ENCODE assay signal across 24 cellular contexts in the genomic region with DNA sequence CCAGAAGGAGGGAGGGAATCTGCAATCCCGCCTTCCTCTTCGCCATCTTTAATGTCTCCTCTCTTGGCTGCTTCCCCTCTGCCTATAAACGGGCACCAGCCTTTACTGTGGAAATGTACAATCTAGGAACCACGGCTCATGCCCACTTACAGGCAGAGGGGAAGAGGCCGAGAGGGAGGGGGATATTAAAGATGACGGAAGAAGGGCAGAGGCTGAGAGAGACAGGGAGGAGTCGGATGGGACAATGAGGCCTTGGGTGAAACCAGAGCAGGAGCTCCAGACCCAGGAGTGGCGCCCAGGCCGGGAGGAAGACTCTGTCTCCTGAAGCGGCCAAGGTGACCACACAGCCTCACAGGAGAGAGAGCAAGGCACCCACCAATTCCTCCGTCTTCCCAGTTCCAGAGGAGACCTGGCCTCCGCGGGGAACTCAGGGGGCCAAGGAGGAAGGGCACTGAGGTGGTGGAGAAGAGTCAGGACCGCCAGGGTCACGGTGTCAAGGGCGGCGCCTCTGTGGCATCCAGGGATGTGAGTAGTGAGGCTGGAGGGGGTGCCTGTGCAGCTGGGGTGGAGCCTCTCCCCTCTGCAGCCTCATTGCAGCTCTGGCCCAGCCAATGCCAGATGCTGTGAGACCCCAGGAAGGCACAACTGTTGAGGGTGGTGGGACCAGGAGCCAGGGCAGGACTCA.
"Had no signal": no experiment of that assay in that cellular context is flagged by ENCODE, and none has a peak within 500 bp of the region (broad histone marks: within the 10 kb centered on the region; RNA-seq: fewer than 3 reads in every experiment).

No MANE protein-coding gene starts in this region.

- ATAC-seq: foreskin keratinocyte; gastroesophageal sphincter; heart left ventricle; left colon; naive thymus-derived CD4-positive, alpha-beta T cell; right lobe of liver; stimulated activated effector memory CD8-positive, alpha-beta T cell treated with anti-CD3 and anti-CD28 coated beads, Interleukin-12 subunit alpha, Interleukin-12 subunit beta, amount 100 ng/mL, for 72 hours had no signal

- H3K4me3 ChIP-seq: coronary artery, esophagus muscularis mucosa, gastroesophageal sphincter, heart left ventricle, hepatocyte, neural progenitor cell, ovary, right lobe of liver, smooth muscle cell, stomach, thyroid gland had no signal

- H3K4me1 ChIP-seq: esophagus muscularis mucosa, foreskin keratinocyte, gastroesophageal sphincter, heart left ventricle, right lobe of liver, stomach, thyroid gland had no signal

- H3K36me3 ChIP-seq: esophagus muscularis mucosa, gastroesophageal sphincter, heart left ventricle, neural progenitor cell, ovary, right lobe of liver, stomach, thyroid gland had no signal

- DNase-seq: dermis blood vessel endothelial cell; effector memory CD4-positive, alpha-beta T cell; foreskin keratinocyte; left colon; mesenchymal stem cell; midbrain; naive thymus-derived CD4-positive, alpha-beta T cell; nucleus accumbens; ovary; retina; stimulated activated CD4-positive, alpha-beta T cell treated with anti-CD3 and anti-CD28 coated beads, Interleukin-2, amount 100 ng/mL, for 24 hours; stimulated activated CD4-positive, alpha-beta T cell treated with anti-CD3 and anti-CD28 coated beads, Interleukin-4, amount 100 ng/mL, for 24 hours; stimulated activated naive CD4-positive, alpha-beta T cell treated with Interleukin-2 at 50 U/mL for 16 hours; stomach; thyroid gland had no signal

- H3K27ac ChIP-seq: coronary artery, esophagus muscularis mucosa, foreskin keratinocyte, gastroesophageal sphincter, heart left ventricle, hepatocyte, neural progenitor cell, ovary, right lobe of liver, stomach, thyroid gland had no signal

- H3K9me3 ChIP-seq: esophagus muscularis mucosa, gastroesophageal sphincter, heart left ventricle, ovary, right lobe of liver, stomach, thyroid gland had no signal

- H3K27me3 ChIP-seq: ovary, right lobe of liver, thyroid gland had no signal
